ENCODE assay signal across 1 cellular context in genomic region chr1:47865881-47866535, GRCh38.
TF ChIP-seq lines count a peak whose summit lies in the region.

No MANE protein-coding gene starts in this region.

TF ChIP-seq in HepG2, 621 proteins besides CTCF, POLR2A, EP300 and RAD21 (continued from another document and continues in another):
- TF ChIP-seq MTERF4 (CRISPR knock-in tag; IDR thresholded peaks at IDR 0.05) (no peak; the same call in 1 of the 2 replicates), ZNF253 (CRISPR knock-in tag; IDR thresholded peaks at IDR 0.05; ENCODE audit: borderline replicate concordance) (no peak), ZBTB40 (IDR thresholded peaks at IDR 0.05) (no peak), ZBTB40 (CRISPR knock-in tag; IDR thresholded peaks at IDR 0.05) (no peak), ZNF781 (CRISPR knock-in tag; IDR thresholded peaks at IDR 0.05; ENCODE audit: borderline replicate concordance, not compliant biosample characterization) (no peak), ZNF24 (IDR thresholded peaks at IDR 0.05) (no peak), SALL1 (CRISPR knock-in tag; IDR thresholded peaks at IDR 0.05) (peak; percentile 60), ZBTB25 (CRISPR knock-in tag; IDR thresholded peaks at IDR 0.05) (no peak), ZMYM2 (CRISPR knock-in tag; IDR thresholded peaks at IDR 0.05) (no peak), TBL1XR1 (IDR thresholded peaks at IDR 0.05; ENCODE audit: borderline replicate concordance, low read length, partially characterized antibody) (no peak), RCOR2 (CRISPR knock-in tag; IDR thresholded peaks at IDR 0.05) (no peak), ATF7-NPFF (CRISPR knock-in tag; IDR thresholded peaks at IDR 0.05; ENCODE audit: low read depth) (no peak), ZNF230 (CRISPR knock-in tag; IDR thresholded peaks at IDR 0.05) (no peak), ZUFSP (CRISPR knock-in tag; IDR thresholded peaks at IDR 0.05; ENCODE audit: borderline replicate concordance) (no peak), RFXANK (CRISPR knock-in tag; IDR thresholded peaks at IDR 0.05) (no peak), ARNT2 (CRISPR knock-in tag; IDR thresholded peaks at IDR 0.05; ENCODE audit: low read depth) (0 out of 2 replicates have a peak, but pooled peaks have one; percentile 42), ZNF619 (CRISPR knock-in tag; IDR thresholded peaks at IDR 0.05) (no peak), MTA1 (CRISPR knock-in tag; IDR thresholded peaks at IDR 0.05; ENCODE audit: borderline replicate concordance) (no peak), ZNF431 (CRISPR knock-in tag; IDR thresholded peaks at IDR 0.05; ENCODE audit: borderline replicate concordance, low read depth) (no peak), NFIC (IDR thresholded peaks at IDR 0.05; ENCODE audit: low read length) (0 out of 2 replicates have a peak, but pooled peaks have one; percentile 59), MTA3 (CRISPR knock-in tag; IDR thresholded peaks at IDR 0.05) (no peak), MTF1 (CRISPR knock-in tag; IDR thresholded peaks at IDR 0.05) (no peak), ADNP (CRISPR knock-in tag; IDR thresholded peaks at IDR 0.05) (no peak), IKZF4 (CRISPR knock-in tag; IDR thresholded peaks at IDR 0.05; ENCODE audit: borderline replicate concordance, low read depth, not compliant biosample characterization) (no peak), SOX13 (IDR thresholded peaks at IDR 0.05) (no peak), SOX13 (CRISPR knock-in tag; conservative IDR thresholded peaks at IDR 0.05 in 1 of 2, IDR thresholded peaks at IDR 0.05 in 1 of 2) (no peak), ZNF20 (CRISPR knock-in tag; IDR thresholded peaks at IDR 0.05) (0 out of 2 replicates have a peak, but pooled peaks have one; percentile 48), RFX3 (CRISPR knock-in tag; IDR thresholded peaks at IDR 0.05) (no peak), ZC3H4 (CRISPR knock-in tag; IDR thresholded peaks at IDR 0.05; ENCODE audit: borderline replicate concordance) (no peak), YEATS4 (CRISPR knock-in tag; IDR thresholded peaks at IDR 0.05; ENCODE audit: borderline replicate concordance) (no peak), PATZ1 (CRISPR knock-in tag; IDR thresholded peaks at IDR 0.05) (0 out of 2 replicates have a peak, but pooled peaks have one; percentile 32), ZMYM3 (CRISPR knock-in tag; IDR thresholded peaks at IDR 0.05) (no peak), ZNF704 (CRISPR knock-in tag; IDR thresholded peaks at IDR 0.05; ENCODE audit: borderline replicate concordance) (no peak), ZSCAN30 (CRISPR knock-in tag; IDR thresholded peaks at IDR 0.05) (no peak), MAFF (IDR thresholded peaks at IDR 0.05; ENCODE audit: low read depth, low read length) (no peak), ZBTB3 (CRISPR knock-in tag; IDR thresholded peaks at IDR 0.05; ENCODE audit: borderline replicate concordance, low read depth) (no peak), ZNF225 (CRISPR knock-in tag; IDR thresholded peaks at IDR 0.05) (no peak), ZNF644 (CRISPR knock-in tag; IDR thresholded peaks at IDR 0.05; ENCODE audit: low read depth) (peak; percentile 48; the same call in 1 of the 2 replicates), MYC (CRISPR knock-in tag; IDR thresholded peaks at IDR 0.05; ENCODE audit: borderline replicate concordance) (peak; percentile 92), SOX5 (CRISPR knock-in tag; IDR thresholded peaks at IDR 0.05; ENCODE audit: borderline replicate concordance) (peak; percentile 29; the same call in 1 of the 2 replicates), ZNF512B (CRISPR knock-in tag; IDR thresholded peaks at IDR 0.05; ENCODE audit: borderline replicate concordance) (no peak), KAT7 (CRISPR knock-in tag; IDR thresholded peaks at IDR 0.05; ENCODE audit: borderline replicate concordance) (no peak), NR2C2 (CRISPR knock-in tag; IDR thresholded peaks at IDR 0.05; ENCODE audit: borderline replicate concordance) (no peak), ZNF557 (CRISPR knock-in tag; IDR thresholded peaks at IDR 0.05) (0 out of 2 replicates have a peak, but pooled peaks have one; percentile 46), NCOA5 (CRISPR knock-in tag; IDR thresholded peaks at IDR 0.05) (no peak), ZNF792 (CRISPR knock-in tag; IDR thresholded peaks at IDR 0.05) (no peak), FOSL2 (CRISPR knock-in tag; IDR thresholded peaks at IDR 0.05) (peak; percentile 82), ZNF558 (CRISPR knock-in tag; IDR thresholded peaks at IDR 0.05; ENCODE audit: borderline replicate concordance) (no peak), ZNF878 (CRISPR knock-in tag; IDR thresholded peaks at IDR 0.05) (no peak), MATR3 (CRISPR knock-in tag; IDR thresholded peaks at IDR 0.05) (no peak)
